Comparison of ENCODE assay signal across 8 cellular contexts in the genomic region with DNA sequence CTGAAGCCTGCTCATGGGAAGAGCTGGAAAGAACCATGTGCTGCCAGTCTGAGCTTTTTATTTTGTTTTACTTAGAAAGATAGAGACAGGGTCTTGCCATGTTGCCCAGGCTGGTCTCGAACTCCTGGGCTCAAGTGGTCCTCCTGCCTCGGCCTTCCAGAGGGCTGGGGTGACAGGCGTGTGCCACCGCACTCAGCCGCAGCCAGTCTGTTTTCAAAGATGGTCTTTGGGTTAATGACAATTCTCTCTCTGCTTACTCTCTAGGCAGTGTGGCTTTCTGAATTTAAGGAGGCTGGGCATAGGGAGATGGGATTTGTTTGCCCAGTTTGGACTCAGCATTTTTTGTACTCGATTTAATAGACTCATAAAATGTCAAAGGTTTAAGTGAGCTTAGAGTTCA.
A peak's percentile ranks its signal among the peaks of the same experiment; 100 is the strongest.
DNase-seq lines count a peak whose midpoint lies in the region; ATAC-seq and TF ChIP-seq lines count a peak whose summit lies in the region.
"Not testable (repeated sequence)": the region's sequence is repeated elsewhere in the genome, so short reads cannot be mapped to it uniquely, and the experiment has no call there.

No MANE protein-coding gene starts in this region.

- peak overlapping the region; percentile 75 for H3K27ac Mint-ChIP-seq in activated CD8-positive, alpha-beta T cell treated with anti-CD3 and anti-CD28 coated beads, Interleukin-2, amount 10 ng/mL, durations not matched to agents 7 days and 5 days
- H3K27ac Mint-ChIP-seq in activated naive CD4-positive, alpha-beta T cell treated with anti-CD3 and anti-CD28 coated beads, Interleukin-2, amount 10 ng/mL, durations not matched to agents 7 days and 5 days, result peak overlapping the region; percentile 66
- peak overlapping the region; percentile 64 for H3K27ac Mint-ChIP-seq in neural crest cell (ENCODE audit: unreplicated experiment)

- ATAC-seq in activated CD8-positive, alpha-beta T cell treated with anti-CD3 and anti-CD28 coated beads, Interleukin-2, amount 10 ng/mL, durations not matched to agents 7 days and 5 days; upper lobe of right lung: not testable (repeated sequence)

- not testable (repeated sequence) for H3K36me3 Mint-ChIP-seq in activated CD8-positive, alpha-beta T cell treated with anti-CD3 and anti-CD28 coated beads, Interleukin-2, amount 10 ng/mL, durations not matched to agents 7 days and 5 days (ENCODE audit: low read depth); neural crest cell (ENCODE audit: low read depth)
- H3K36me3 Mint-ChIP-seq in activated naive CD4-positive, alpha-beta T cell treated with anti-CD3 and anti-CD28 coated beads, Interleukin-2, amount 10 ng/mL, durations not matched to agents 7 days and 5 days, result peaks cover 13% of the 10 kb centered on the region

- H3K9me3 Mint-ChIP-seq in activated CD8-positive, alpha-beta T cell treated with anti-CD3 and anti-CD28 coated beads, Interleukin-2, amount 10 ng/mL, durations not matched to agents 7 days and 5 days (ENCODE audit: insufficient read depth); activated naive CD4-positive, alpha-beta T cell treated with anti-CD3 and anti-CD28 coated beads, Interleukin-2, amount 10 ng/mL, durations not matched to agents 7 days and 5 days; neural crest cell: not testable (repeated sequence)

- POLR2A ChIA-PET in activated CD8-positive, alpha-beta T cell treated with anti-CD3 and anti-CD28 coated beads, Interleukin-2, amount 10 ng/mL, durations not matched to agents 7 days and 5 days (lab: Charles Lee), result not testable (repeated sequence)

- not testable (repeated sequence) for H3K4me3 Mint-ChIP-seq in activated CD8-positive, alpha-beta T cell treated with anti-CD3 and anti-CD28 coated beads, Interleukin-2, amount 10 ng/mL, durations not matched to agents 7 days and 5 days; activated naive CD4-positive, alpha-beta T cell treated with anti-CD3 and anti-CD28 coated beads, Interleukin-2, amount 10 ng/mL, durations not matched to agents 7 days and 5 days; neural crest cell

- not testable (repeated sequence) for H3K27me3 Mint-ChIP-seq in activated CD8-positive, alpha-beta T cell treated with anti-CD3 and anti-CD28 coated beads, Interleukin-2, amount 10 ng/mL, durations not matched to agents 7 days and 5 days (ENCODE audit: low read depth); activated naive CD4-positive, alpha-beta T cell treated with anti-CD3 and anti-CD28 coated beads, Interleukin-2, amount 10 ng/mL, durations not matched to agents 7 days and 5 days; neural crest cell (ENCODE audit: low read depth)

- H3K4me1 Mint-ChIP-seq in activated CD8-positive, alpha-beta T cell treated with anti-CD3 and anti-CD28 coated beads, Interleukin-2, amount 10 ng/mL, durations not matched to agents 7 days and 5 days (ENCODE audit: low read depth); activated naive CD4-positive, alpha-beta T cell treated with anti-CD3 and anti-CD28 coated beads, Interleukin-2, amount 10 ng/mL, durations not matched to agents 7 days and 5 days; neural crest cell: not testable (repeated sequence)

- intact Hi-C loops in upper lobe of right lung (cut with DNase I), result not testable (repeated sequence)

- not testable (repeated sequence) for H3K9me3 ChIP-seq in WERI-Rb-1 (ENCODE audit: severe bottlenecking); upper lobe of right lung

- peak overlapping the region; percentile 40; the same call in 1 of the 2 replicates for H3K27ac ChIP-seq in WERI-Rb-1
- H3K27ac ChIP-seq in upper lobe of right lung, result not testable (repeated sequence)

- not testable (repeated sequence) for H3K4me3 ChIP-seq in LNCaP clone FGC (ENCODE audit: low read depth, low read length); WERI-Rb-1 (ENCODE audit: low read depth, low read length); upper lobe of right lung

- not testable (repeated sequence) for H3K4me1 ChIP-seq in upper lobe of right lung

- not testable (repeated sequence) for H3K27me3 ChIP-seq in WERI-Rb-1 (ENCODE audit: insufficient read depth, low read depth, severe bottlenecking); upper lobe of right lung

- not testable (repeated sequence) for TF ChIP-seq CTCF in LNCaP clone FGC (IDR thresholded peaks at IDR 0.05; ENCODE audit: control insufficient read depth, extremely low read depth, insufficient read depth); WERI-Rb-1 (IDR thresholded peaks at IDR 0.05; ENCODE audit: low read depth, low read length); neural crest cell (conservative IDR thresholded peaks at IDR 0.05); upper lobe of right lung (IDR thresholded peaks at IDR 0.05)

- peak; percentile 90 for DNase-seq in LNCaP clone FGC (ENCODE audit: low read depth)
- not testable (repeated sequence) for DNase-seq in WERI-Rb-1; activated CD8-positive, alpha-beta T cell treated with anti-CD3 and anti-CD28 coated beads, Interleukin-2, amount 10 ng/mL, durations not matched to agents 7 days and 5 days; activated naive CD4-positive, alpha-beta T cell treated with anti-CD3 and anti-CD28 coated beads, Interleukin-2, amount 10 ng/mL, durations not matched to agents 7 days and 5 days; neural crest cell (ENCODE audit: low read depth, low spot score)
- peak; percentile 2 for DNase-seq in fibroblast of peridontal ligament (ENCODE audit: extremely low read depth)
- DNase-seq in kidney tubule cell (ENCODE audit: low spot score), result peak; percentile 1
- peak; percentile 68 for DNase-seq in upper lobe of right lung

- H3K36me3 ChIP-seq in WERI-Rb-1, result not testable (repeated sequence)
- H3K36me3 ChIP-seq in upper lobe of right lung, result peaks cover 18% of the 10 kb centered on the region

- CTCF ChIA-PET in activated CD8-positive, alpha-beta T cell treated with anti-CD3 and anti-CD28 coated beads, Interleukin-2, amount 10 ng/mL, durations not matched to agents 7 days and 5 days (lab: Charles Lee); activated naive CD4-positive, alpha-beta T cell treated with anti-CD3 and anti-CD28 coated beads, Interleukin-2, amount 10 ng/mL, durations not matched to agents 7 days and 5 days (lab: Charles Lee): not testable (repeated sequence)
